Comparison of ENCODE assay signal across 33 cellular contexts in the genomic region with DNA sequence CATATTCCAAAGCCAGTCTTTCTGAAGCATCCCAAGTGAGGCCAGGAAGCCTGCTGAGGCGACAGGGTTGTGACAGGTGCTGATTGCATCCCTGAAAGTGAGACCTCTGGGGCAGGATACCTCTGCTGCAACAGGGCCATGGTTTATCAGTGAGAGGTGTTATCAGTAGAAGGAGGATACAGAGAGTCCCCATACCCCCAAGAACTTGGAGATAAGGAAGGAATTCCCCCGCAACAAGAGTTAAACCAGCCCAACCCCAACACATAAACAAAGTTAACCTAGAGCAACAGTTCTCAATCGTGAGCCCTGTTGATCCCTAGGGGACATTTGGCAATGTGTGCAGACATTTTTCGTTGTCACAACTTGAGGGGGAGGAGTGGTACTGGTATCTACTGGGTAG.
"Had no signal": no experiment of that assay in that cellular context is flagged by ENCODE, and none has a peak within 500 bp of the region (broad histone marks: within the 10 kb centered on the region; RNA-seq: fewer than 3 reads in every experiment).

No MANE protein-coding gene starts in this region.

- H3K9me3 ChIP-seq: MG63 had no signal

- H3K36me3 ChIP-seq: MG63 had no signal

- DNase-seq: Karpas-422, Kasumi-1, MG63, MM.1S, MV-4-11, NCI-H1048, NCI-H1092, NCI-H1092 treated with DMSO at 0.1 percent for 48 hours, NCI-H1105, NCI-H1105 treated with DMSO at 0.1 percent for 48 hours, NCI-H1417 treated with DMSO at 0.1 percent for 48 hours, NCI-H1436, NCI-H1436 treated with DMSO at 0.1 percent for 48 hours, NCI-H146, NCI-H1694, NCI-H1694 treated with DMSO at 0.1 percent for 48 hours, NCI-H187, NCI-H187 treated with DMSO at 0.1 percent for 48 hours, NCI-H1930, NCI-H2029, NCI-H2029 treated with DMSO at 0.1 percent for 48 hours, NCI-H2081, NCI-H2081 treated with DMSO at 0.1 percent for 48 hours, NCI-H2107, NCI-H2171, NCI-H2171 treated with DMSO at 0.1 percent for 48 hours, NCI-H2227 treated with DMSO at 0.1 percent for 48 hours, NCI-H226, NCI-H345, NCI-H446, NCI-H446 treated with DMSO at 0.1 percent for 48 hours, NCI-H510A had no signal

- H3K27ac ChIP-seq: KMS-11 had no signal

- H3K4me2 ChIP-seq: KMS-11 had no signal

- H3K9ac ChIP-seq: KMS-11 had no signal

- H3K27me3 ChIP-seq: MG63 had no signal

- H3K4me3 ChIP-seq: MG63 had no signal
